ENCODE assay signal across 11 cellular contexts in genomic region chr17:19112459-19112826, GRCh38. TPM values are rescaled to one million over a fixed set of nuclear protein-coding genes. Genes with fewer than 3 reads are reported as not detected.
DNase-seq lines count a peak whose midpoint lies in the region; ATAC-seq and TF ChIP-seq lines count a peak whose summit lies in the region.
"Not testable (repeated sequence)": the region's sequence is repeated elsewhere in the genome, so short reads cannot be mapped to it uniquely, and the experiment has no call there.
"Had no signal": no experiment of that assay in that cellular context is flagged by ENCODE, and none has a peak within 500 bp of the region (broad histone marks: within the 10 kb centered on the region; RNA-seq: fewer than 3 reads in every experiment).

No MANE protein-coding gene starts in this region.

- not testable (repeated sequence) for H2AFZ ChIP-seq in DND-41 (ENCODE audit: low read depth, low read length); Karpas-422 (ENCODE audit: low read length); trophoblast cell (ENCODE audit: insufficient read depth, low read length, poor library complexity)

- not testable (repeated sequence) for H3K79me1 ChIP-seq in trophoblast cell (ENCODE audit: low read length)

- not testable (repeated sequence) for H3K18ac ChIP-seq in trophoblast cell (ENCODE audit: low read length)

- no CpG with 5 or more reads among the region's 18 CpGs for WGBS in trophoblast cell (ENCODE audit: extremely low coverage, insufficient coverage, insufficient read length)

- H3K23ac ChIP-seq in trophoblast cell (ENCODE audit: low read length), result not testable (repeated sequence)

- not testable (repeated sequence) for H2BK5ac ChIP-seq in trophoblast cell (ENCODE audit: low read depth, low read length, poor library complexity)

- H2BK12ac ChIP-seq in trophoblast cell (ENCODE audit: low read length), result not testable (repeated sequence)

- H3K27me3 Mint-ChIP-seq in effector memory CD8-positive, alpha-beta T cell, result not testable (repeated sequence)

- not testable (repeated sequence) for H3K36me3 ChIP-seq in DND-41 (ENCODE audit: insufficient read depth, low read length); Karpas-422 (ENCODE audit: insufficient read depth, low read length); trophoblast cell (ENCODE audit: control insufficient read depth in 1 of 2, insufficient read depth in 2 of 2, low read length in 2 of 2)

- not testable (repeated sequence) for H3K14ac ChIP-seq in trophoblast cell (ENCODE audit: low read length)

- TF ChIP-seq CTCF in 22Rv1 (IDR thresholded peaks at IDR 0.05); DND-41 (IDR thresholded peaks at IDR 0.05; ENCODE audit: borderline replicate concordance, extremely low read depth, low read length, poor library complexity, severe bottlenecking): not testable (repeated sequence)

- H4K91ac ChIP-seq in trophoblast cell (ENCODE audit: low read depth, low read length), result not testable (repeated sequence)

- DNase-seq in DND-41 (peak; percentile 34), Karpas-422 (peak; percentile 22), SW480 (ENCODE audit: low spot score) (peak; percentile 1), kidney tubule cell (ENCODE audit: low spot score) (peak; percentile 11), trophoblast cell (peak; percentile 0 to 17)
- peak; percentile 1 for DNase-seq in activated naive CD4-positive, alpha-beta T cell treated with Interleukin-2 at 50 U/mL for 16 hours
- DNase-seq in effector memory CD8-positive, alpha-beta T cell, result not testable (repeated sequence)

- not testable (repeated sequence) for H3K4me1 ChIP-seq in DND-41 (ENCODE audit: insufficient read depth, low read length); Karpas-422 (ENCODE audit: low read length); trophoblast cell (ENCODE audit: control insufficient read depth in 1 of 2, insufficient read depth in 2 of 2, low read length in 2 of 2)

- not testable (repeated sequence) for H2BK120ac ChIP-seq in trophoblast cell (ENCODE audit: insufficient read depth, low read length, poor library complexity)

- not testable (repeated sequence) for H3K79me2 ChIP-seq in DND-41 (ENCODE audit: insufficient read depth, low read length); Karpas-422 (ENCODE audit: low read length); trophoblast cell (ENCODE audit: control insufficient read depth, insufficient read depth, low read length, poor library complexity)

- H3K4ac ChIP-seq in trophoblast cell (ENCODE audit: low read depth, low read length), result not testable (repeated sequence)

- not testable (repeated sequence) for H4K12ac ChIP-seq in trophoblast cell (ENCODE audit: low read depth, low read length)

- not testable (repeated sequence) for H3K4me1 Mint-ChIP-seq in effector memory CD8-positive, alpha-beta T cell (ENCODE audit: low read depth in 2 of 2)

- not testable (repeated sequence) for H3K4me2 ChIP-seq in DND-41 (ENCODE audit: insufficient read depth, low read length); Karpas-422 (ENCODE audit: low read depth, low read length, poor library complexity, severe bottlenecking); trophoblast cell (ENCODE audit: low read length)

- H3K9ac ChIP-seq in DND-41 (ENCODE audit: low read depth, low read length); Karpas-422 (ENCODE audit: low read length); trophoblast cell (ENCODE audit: low read length): not testable (repeated sequence)

- H3K27me3 ChIP-seq in DND-41 (ENCODE audit: insufficient read depth, low read length, poor library complexity); Karpas-422 (ENCODE audit: low read length); trophoblast cell (ENCODE audit: insufficient read depth, low read length): not testable (repeated sequence)

- H3K27ac ChIP-seq in 22Rv1, result peak overlapping the region; percentile 92; the same call in 1 of the 2 replicates
- not testable (repeated sequence) for H3K27ac ChIP-seq in DND-41 (ENCODE audit: low read length); Karpas-422 (ENCODE audit: low read length); trophoblast cell (ENCODE audit: low read depth, low read length)

- peaks cover 12% of the 10 kb centered on the region for H3K36me3 Mint-ChIP-seq in effector memory CD8-positive, alpha-beta T cell (ENCODE audit: insufficient read depth)

- not testable (repeated sequence) for H3K9me3 Mint-ChIP-seq in effector memory CD8-positive, alpha-beta T cell

- H4K8ac ChIP-seq in trophoblast cell (ENCODE audit: low read depth, low read length), result not testable (repeated sequence)

- H3K27ac Mint-ChIP-seq in effector memory CD8-positive, alpha-beta T cell, result peak overlapping the region; percentile 82 to 90

- H3K9me3 ChIP-seq in DND-41 (ENCODE audit: insufficient read depth, low read length, severe bottlenecking); Karpas-422 (ENCODE audit: low read length); trophoblast cell (ENCODE audit: insufficient read depth, low read depth, low read length): not testable (repeated sequence)

- peak overlapping the region; percentile 67 to 72 for H3K4me3 Mint-ChIP-seq in effector memory CD8-positive, alpha-beta T cell

- ATAC-seq in DND-41 (ENCODE audit: insufficient read depth, low read depth); effector memory CD8-positive, alpha-beta T cell (replicated peaks): not testable (repeated sequence)

- not testable (repeated sequence) for H4K20me1 ChIP-seq in DND-41 (ENCODE audit: insufficient read depth, low read length); Karpas-422 (ENCODE audit: insufficient read depth, low read depth, low read length)

- H2AK5ac ChIP-seq in trophoblast cell (ENCODE audit: low read length), result not testable (repeated sequence)

- H3K4me3 ChIP-seq in DND-41 (ENCODE audit: low read depth in 1 of 2, low read length in 2 of 2); Karpas-422 (ENCODE audit: low read length); trophoblast cell (ENCODE audit: low read depth, low read length): not testable (repeated sequence)

- not testable (repeated sequence) for H3K9me2 ChIP-seq in Karpas-422 (replicated peaks; ENCODE audit: insufficient read depth, low read length)

RNA-seq across cellular contexts. Expression of gene GRAPL, which starts 14.9 kb away (rescaled TPM):
- total RNA-seq in Karpas-422 (2014; rRNA removed; shearing (Covaris generic); ENCODE audit: low replicate concordance), result 6.2 and 20.6 TPM in 2 replicates
- polyA plus RNA-seq in trophoblast cell (2013), result 0.60 and 0.67 TPM in 2 replicates
- total RNA-seq: foreskin keratinocyte had no signal
- polyA plus RNA-seq: BJ, foreskin keratinocyte, GM23338 had no signal
